Comparison of ENCODE assay signal across 9 cellular contexts in genomic region chr2:108271691-108272253, GRCh38. TPM values are rescaled to one million over a fixed set of nuclear protein-coding genes. Genes with fewer than 3 reads are reported as not detected.
DNase-seq lines count a peak whose midpoint lies in the region; TF ChIP-seq lines count a peak whose summit lies in the region.
"Had no signal": no experiment of that assay in that cellular context is flagged by ENCODE, and none has a peak within 500 bp of the region (broad histone marks: within the 10 kb centered on the region; RNA-seq: fewer than 3 reads in every experiment).

No MANE protein-coding gene starts in this region.

- peak overlapping the region in 2 of 3 experiments; percentile 40 to 60 for H3K4me3 Mint-ChIP-seq in nephron
- H3K4me3 Mint-ChIP-seq: activated T-cell treated with anti-CD3 and anti-CD28 coated beads, Interleukin-2, amount 50 U/mL, for 24 hours had no signal

- no peaks in the 10 kb centered on the region for H3K27me3 ChIP-seq in Karpas-422 (ENCODE audit: low read length)

- peaks cover 8% of the 10 kb centered on the region for H3K27me3 Mint-ChIP-seq in nephron (ENCODE audit: low read depth)

- no peak overlapping the region for H3K9ac ChIP-seq in Karpas-422 (ENCODE audit: low read length)

- in situ Hi-C loops in KBM-7 (cut with MboI; ENCODE audit: low pct_unique_long_range_greater_than_20kb, low sequenced_read_pairs) = no loop called here

- no peaks in the 10 kb centered on the region for H3K9me3 ChIP-seq in Karpas-422 (ENCODE audit: low read length)

- peak overlapping the region; percentile 9 to 82 (median 80) for H3K27ac Mint-ChIP-seq in nephron
- H3K27ac Mint-ChIP-seq: activated T-cell treated with anti-CD3 and anti-CD28 coated beads, Interleukin-2, amount 50 U/mL, for 24 hours had no signal

- H3K79me2 ChIP-seq in Karpas-422 (ENCODE audit: low read length) = no peaks in the 10 kb centered on the region

- no peaks in the 10 kb centered on the region for H4K20me1 ChIP-seq in Karpas-422 (ENCODE audit: insufficient read depth, low read depth, low read length)

- no peaks in the 10 kb centered on the region for H3K36me3 ChIP-seq in Karpas-422 (ENCODE audit: insufficient read depth, low read length)

- no peak overlapping the region for H3K4me2 ChIP-seq in Karpas-422 (ENCODE audit: low read depth, low read length, poor library complexity, severe bottlenecking)

- H3K9me3 Mint-ChIP-seq in nephron = peaks cover 3% of the 10 kb centered on the region
- H3K9me3 Mint-ChIP-seq: activated T-cell treated with anti-CD3 and anti-CD28 coated beads, Interleukin-2, amount 50 U/mL, for 24 hours had no signal

- no peaks in the 10 kb centered on the region for H3K36me3 Mint-ChIP-seq in nephron (ENCODE audit: low read depth)

- TF ChIP-seq CTCF in AG09319 (IDR thresholded peaks at IDR 0.05; ENCODE audit: low read depth, low read length) (no peak), nephron (IDR thresholded peaks at IDR 0.05; ENCODE audit: unreplicated experiment in 3 of 3) (no peak)

- no peak overlapping the region for H3K4me3 ChIP-seq in Karpas-422 (ENCODE audit: low read length)

- H3K27ac ChIP-seq in Karpas-422 (ENCODE audit: low read length) = no peak overlapping the region

- H3K9me2 ChIP-seq in Karpas-422 (replicated peaks; ENCODE audit: insufficient read depth, low read length) = no peaks in the 10 kb centered on the region

- no peak overlapping the region for H2AFZ ChIP-seq in Karpas-422 (ENCODE audit: low read length)

- DNase-seq in AG09319 (ENCODE audit: extremely low read depth, low read depth) (peak; percentile 47), NCI-H2029 treated with DMSO at 0.1 percent for 48 hours (lab: John Stamatoyannopoulos, UW) (peak; percentile 29), dedifferentiated amniotic fluid mesenchymal stem cell (ENCODE audit: extremely low spot score) (peak; percentile 55), KBM-7 (no peak), Karpas-422 (no peak), activated gamma-delta T cell treated with Interleukin-2 at 50 U/mL for 16 hours (no peak)
- no peak for DNase-seq in NK-92 treated with Interleukin-12 subunit alpha and Interleukin-12 subunit beta, amount 100 ng/mL, for 24 hours (lab: John Stamatoyannopoulos, UW)
- DNase-seq: activated T-cell treated with anti-CD3 and anti-CD28 coated beads, Interleukin-2, amount 50 U/mL, for 24 hours had no signal

- no peaks in the 10 kb centered on the region for H3K4me1 ChIP-seq in Karpas-422 (ENCODE audit: low read length)

- peaks cover 22% of the 10 kb centered on the region for H3K4me1 Mint-ChIP-seq in nephron

RNA-seq across cellular contexts. Expression of gene SULT1C2, which starts 16.9 kb away (rescaled TPM):
- not detected in 2 replicates for total RNA-seq in Karpas-422 (2014; rRNA removed; shearing (Covaris generic); ENCODE audit: low replicate concordance)

RNA-seq across cellular contexts. Expression of gene SULT1C3, which starts 32.0 kb away (rescaled TPM):
- total RNA-seq in Karpas-422 (2014; rRNA removed; shearing (Covaris generic); ENCODE audit: low replicate concordance) = not detected in 2 replicates

Comparison
In these comparisons a context has a peak if more than half of its experiments do, and no peak if none do; other contexts are left out.
1. DNase-seq: peak in AG09319 (single experiment), NCI-H2029 treated with DMSO at 0.1 percent for 48 hours (single experiment) and dedifferentiated amniotic fluid mesenchymal stem cell (single experiment); none in KBM-7 (single experiment), Karpas-422 (single experiment), NK-92 treated with Interleukin-12 subunit alpha and Interleukin-12 subunit beta, amount 100 ng/mL, for 24 hours (single experiment) and activated gamma-delta T cell treated with Interleukin-2 at 50 U/mL for 16 hours (single experiment).